Comparison of ENCODE assay signal across 8 cellular contexts in the genomic region with DNA sequence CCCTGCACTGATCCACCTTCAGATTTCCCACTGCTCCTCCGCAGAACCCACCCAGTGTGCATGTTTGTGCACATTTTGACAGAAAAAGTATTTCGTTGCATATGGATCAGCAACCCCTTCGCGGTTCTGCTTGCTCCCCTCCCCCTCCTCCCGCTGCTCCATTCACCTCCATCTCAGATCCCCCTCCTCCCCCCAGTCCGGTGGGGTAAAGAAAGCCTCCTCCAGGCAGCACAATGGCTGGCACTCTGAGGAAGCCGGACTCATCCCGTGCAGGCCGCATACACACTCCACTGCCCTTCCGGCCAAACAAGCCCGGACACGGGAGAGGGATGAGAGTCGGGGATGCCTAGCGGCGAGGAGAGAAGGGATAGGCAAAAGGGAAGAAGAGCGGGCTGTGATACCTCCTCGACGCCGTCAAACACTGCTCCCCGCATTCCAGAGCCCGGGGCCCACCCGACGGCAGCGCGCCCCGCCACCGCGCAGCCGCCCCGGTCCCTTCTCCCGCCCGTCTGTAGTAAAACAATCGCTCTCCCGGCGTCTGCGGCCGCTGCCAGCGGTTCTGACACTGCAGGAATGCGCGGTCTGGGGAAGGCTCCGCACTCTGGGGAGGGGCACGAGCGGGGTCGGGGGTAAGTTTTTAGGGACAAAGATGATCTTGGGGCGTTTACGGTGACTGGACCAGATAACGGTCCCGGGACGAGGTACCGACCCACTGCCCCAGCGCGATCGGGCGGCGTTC. TPM values are rescaled to one million over a fixed set of nuclear protein-coding genes. Genes with fewer than 3 reads are reported as not detected.
DNase-seq lines count a peak whose midpoint lies in the region; TF ChIP-seq lines count a peak whose summit lies in the region.

No MANE protein-coding gene starts in this region.

- TF ChIP-seq CTCF in HFF-Myc (IDR thresholded peaks at IDR 0.05; ENCODE audit: low read depth, low read length, missing control alignments), result no peak
- TF ChIP-seq CTCF in nephron progenitor cell (IDR thresholded peaks at IDR 0.05), result no peak

- DNase-seq in CD8-positive, alpha-beta memory T cell, result peak in 1 of 5 donors; percentile 16
- no peak for DNase-seq in HFF-Myc (ENCODE audit: extremely low read depth, low read depth)
- DNase-seq in germinal center (ENCODE audit: low spot score), result peak; percentile 31
- DNase-seq in nephron progenitor cell, result peak; percentile 68
- no peak for DNase-seq in COR-L47 (lab: John Stamatoyannopoulos, UW)
- DNase-seq in stimulated activated naive CD4-positive, alpha-beta T cell treated with Interleukin-2 at 50 U/mL for 16 hours (lab: John Stamatoyannopoulos, UW), result no peak
- no peak for DNase-seq in NCI-H1092 treated with DMSO at 0.1 percent for 48 hours (lab: John Stamatoyannopoulos, UW)

- H3K27ac ChIP-seq in CD8-positive, alpha-beta memory T cell (ENCODE audit: low read depth, low read length), result no peak overlapping the region

- peaks cover 22 to 28% (median 27%) of the 10 kb centered on the region in 3 donors for H3K4me1 Mint-ChIP-seq in CD8-positive, alpha-beta memory T cell
- H3K4me1 Mint-ChIP-seq in activated naive CD4-positive, alpha-beta T cell treated with anti-CD3 and anti-CD28 coated beads, Interleukin-2, amount 50 U/mL, for 24 hours, result peaks cover 23% of the 10 kb centered on the region
- peaks cover 18% of the 10 kb centered on the region for H3K4me1 Mint-ChIP-seq in nephron progenitor cell

- peak overlapping the region; percentile 39 for H3K4me3 ChIP-seq in CD8-positive, alpha-beta memory T cell (ENCODE audit: low read length)
- H3K4me3 ChIP-seq in HFF-Myc (replicated peaks; ENCODE audit: low read depth, low read length), result peak overlapping the region; percentile 40

- peak overlapping the region; percentile 9 to 91 (median 77) for H3K27ac Mint-ChIP-seq in CD8-positive, alpha-beta memory T cell
- peak overlapping the region; percentile 19 for H3K27ac Mint-ChIP-seq in activated naive CD4-positive, alpha-beta T cell treated with anti-CD3 and anti-CD28 coated beads, Interleukin-2, amount 50 U/mL, for 24 hours
- no peak overlapping the region for H3K27ac Mint-ChIP-seq in nephron progenitor cell

- H3K36me3 ChIP-seq in CD8-positive, alpha-beta memory T cell (ENCODE audit: insufficient read depth, low read length), result no peaks in the 10 kb centered on the region

- H3K9me3 Mint-ChIP-seq in CD8-positive, alpha-beta memory T cell, result no peaks in the 10 kb centered on the region
- H3K9me3 Mint-ChIP-seq in activated naive CD4-positive, alpha-beta T cell treated with anti-CD3 and anti-CD28 coated beads, Interleukin-2, amount 50 U/mL, for 24 hours, result no peaks in the 10 kb centered on the region
- peaks cover 5% of the 10 kb centered on the region for H3K9me3 Mint-ChIP-seq in nephron progenitor cell

- H3K4me3 Mint-ChIP-seq in CD8-positive, alpha-beta memory T cell, result peak overlapping the region; percentile 81 to 96 (median 89)
- H3K4me3 Mint-ChIP-seq in activated naive CD4-positive, alpha-beta T cell treated with anti-CD3 and anti-CD28 coated beads, Interleukin-2, amount 50 U/mL, for 24 hours, result peak overlapping the region; percentile 90
- peak overlapping the region; percentile 90 for H3K4me3 Mint-ChIP-seq in nephron progenitor cell

- H3K36me3 Mint-ChIP-seq in CD8-positive, alpha-beta memory T cell, result peaks cover 0 to 1% (median 1%) of the 10 kb centered on the region in 3 donors
- H3K36me3 Mint-ChIP-seq in activated naive CD4-positive, alpha-beta T cell treated with anti-CD3 and anti-CD28 coated beads, Interleukin-2, amount 50 U/mL, for 24 hours, result no peaks in the 10 kb centered on the region
- H3K36me3 Mint-ChIP-seq in nephron progenitor cell (ENCODE audit: low read depth), result no peaks in the 10 kb centered on the region

- peaks cover 13% of the 10 kb centered on the region for H3K4me1 ChIP-seq in CD8-positive, alpha-beta memory T cell (ENCODE audit: insufficient read depth, low read length)

- CTCF ChIA-PET in CD8-positive, alpha-beta memory T cell (lab: Charles Lee), result interaction anchor here (0.6 kb wide), 1 partner anchor 19 kb away, joined by 3 read pairs; no protein-coding TSS in a partner anchor

- H3K9me3 ChIP-seq in CD8-positive, alpha-beta memory T cell (ENCODE audit: low read length), result no peaks in the 10 kb centered on the region

- H3K27me3 ChIP-seq in CD8-positive, alpha-beta memory T cell (ENCODE audit: insufficient read depth, low read length, poor library complexity, severe bottlenecking), result peaks cover 18% of the 10 kb centered on the region

- peaks cover 28 to 51% of the 10 kb centered on the region in 2 donors for H3K27me3 Mint-ChIP-seq in CD8-positive, alpha-beta memory T cell
- peaks cover 39% of the 10 kb centered on the region for H3K27me3 Mint-ChIP-seq in activated naive CD4-positive, alpha-beta T cell treated with anti-CD3 and anti-CD28 coated beads, Interleukin-2, amount 50 U/mL, for 24 hours
- peaks cover 79% of the 10 kb centered on the region for H3K27me3 Mint-ChIP-seq in nephron progenitor cell (ENCODE audit: low read depth, poor library complexity)

- POLR2A ChIA-PET in CD8-positive, alpha-beta memory T cell (lab: Charles Lee), result no interaction called here

RNA-seq across cellular contexts. Expression of a gene that starts 0.9 kb away (rescaled TPM):
- total RNA-seq in CD8-positive, alpha-beta memory T cell, result 1 to 10 TPM; 2.4 to 2.7 TPM
- 14.6 TPM for polyA plus RNA-seq in CD8-positive, alpha-beta memory T cell

Comparison
In these comparisons a context has a peak if more than half of its experiments do, and no peak if none do; other contexts are left out.
1. DNase-seq: peak in germinal center (single experiment) and nephron progenitor cell (single experiment); none in HFF-Myc (single experiment), COR-L47 (single experiment), stimulated activated naive CD4-positive, alpha-beta T cell treated with Interleukin-2 at 50 U/mL for 16 hours (single experiment) and NCI-H1092 treated with DMSO at 0.1 percent for 48 hours (single experiment).
2. Peak in every context shown above with its lines, with median percentiles within 50 percentile points of each other: H3K4me3 Mint-ChIP-seq.